In the genomic region with DNA sequence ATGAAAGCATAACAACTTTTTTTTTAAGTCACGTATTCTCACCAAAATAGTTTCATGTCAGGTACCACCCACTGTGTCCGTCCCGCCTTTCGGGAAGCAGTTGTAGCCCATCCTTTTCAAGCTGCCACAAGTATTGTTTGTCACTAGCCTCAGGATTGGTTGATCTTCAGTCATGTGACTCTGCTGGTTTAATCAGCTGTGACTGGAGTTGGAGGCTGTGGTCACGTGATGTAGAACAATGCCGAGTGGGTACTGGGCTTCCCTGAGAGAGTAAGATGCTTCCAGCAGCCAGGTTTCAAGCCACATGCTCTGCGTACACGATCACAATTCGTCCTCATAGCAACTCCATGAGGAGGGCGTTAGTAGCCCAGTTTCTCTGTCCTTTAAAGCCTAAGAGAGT, we compare ENCODE assay signal across 32 cellular contexts.
A peak's percentile ranks its signal among the peaks of the same experiment; 100 is the strongest.
DNase-seq lines count a peak whose midpoint lies in the region; FAIRE-seq and TF ChIP-seq lines count a peak whose summit lies in the region.
"Had no signal": no experiment of that assay in that cellular context is flagged by ENCODE, and none has a peak within 500 bp of the region (broad histone marks: within the 10 kb centered on the region; RNA-seq: fewer than 3 reads in every experiment).

No MANE protein-coding gene starts in this region.

- CTCF ChIA-PET in activated CD4-positive, alpha-beta T cell treated with anti-CD3 and anti-CD28 coated beads, Interleukin-2, amount 10 ng/mL, durations not matched to agents 7 days and 5 days (lab: Charles Lee) = no interaction called here

- no peak overlapping the region for H3K27ac Mint-ChIP-seq in activated CD4-positive, alpha-beta T cell treated with anti-CD3 and anti-CD28 coated beads, Interleukin-2, amount 10 ng/mL, durations not matched to agents 7 days and 5 days
- H3K27ac Mint-ChIP-seq: activated naive CD8-positive, alpha-beta T cell treated with anti-CD3 and anti-CD28 coated beads for 36 hours; activated T-cell treated with anti-CD3 and anti-CD28 coated beads, Interleukin-2, amount 50 U/mL, for 24 hours; HFFc6 had no signal

- no peaks in the 10 kb centered on the region for H3K36me3 Mint-ChIP-seq in activated CD4-positive, alpha-beta T cell treated with anti-CD3 and anti-CD28 coated beads, Interleukin-2, amount 10 ng/mL, durations not matched to agents 7 days and 5 days (ENCODE audit: low read depth)
- H3K36me3 Mint-ChIP-seq: activated naive CD8-positive, alpha-beta T cell treated with anti-CD3 and anti-CD28 coated beads for 36 hours had no signal

- POLR2A ChIA-PET in activated CD4-positive, alpha-beta T cell treated with anti-CD3 and anti-CD28 coated beads, Interleukin-2, amount 10 ng/mL, durations not matched to agents 7 days and 5 days (lab: Charles Lee) = interaction anchor here (0.7 kb wide), 1 partner anchor 351 kb away, joined by 3 read pairs; no protein-coding TSS in a partner anchor

- H3K4me3 ChIP-seq in skeletal muscle tissue (ENCODE audit: low read length in 3 of 3) (no peak overlapping the region), lower leg skin (ENCODE audit: low read depth, poor library complexity, severe bottlenecking) (no peak overlapping the region), small intestine (ENCODE audit: low read depth in 1 of 2, low read length in 2 of 2) (no peak overlapping the region)
- H3K4me3 ChIP-seq: Peyer's patch, upper lobe of left lung had no signal

- H3K27me3 Mint-ChIP-seq in activated CD4-positive, alpha-beta T cell treated with anti-CD3 and anti-CD28 coated beads, Interleukin-2, amount 10 ng/mL, durations not matched to agents 7 days and 5 days = peaks cover 18% of the 10 kb centered on the region

- 82 to 90% methylated on average over 10 of the region's 10 CpGs for WGBS in lower leg skin, 2 donors
- 81 to 82% (median 82%) methylated on average over 10 of the region's 10 CpGs for WGBS in small intestine, 3 donors

- TF ChIP-seq POLR2A in lower leg skin (IDR thresholded peaks at IDR 0.05) = no peak

- peaks cover 5% of the 10 kb centered on the region for H3K4me1 Mint-ChIP-seq in activated CD4-positive, alpha-beta T cell treated with anti-CD3 and anti-CD28 coated beads, Interleukin-2, amount 10 ng/mL, durations not matched to agents 7 days and 5 days

- FAIRE-seq in small intestine (lab: Jason Lieb, UNC) = no peak
- FAIRE-seq: endothelial cell of umbilical vein had no signal

- H3K27me3 ChIP-seq in skeletal muscle tissue (ENCODE audit: control insufficient read depth in 3 of 3, insufficient read depth in 3 of 3, low read length in 3 of 3) (peaks cover 3 to 8% (median 5%) of the 10 kb centered on the region in 3 donors), small intestine (ENCODE audit: control insufficient read depth in 2 of 2, insufficient read depth in 2 of 2, low read length in 2 of 2) (no peaks in the 10 kb centered on the region)
- H3K27me3 ChIP-seq: gastrocnemius medialis, Peyer's patch, upper lobe of left lung had no signal

- DNase-seq in Daoy (ENCODE audit: low read depth) (peak; percentile 47), RPMI7951 (ENCODE audit: low read depth) (peak; percentile 36), left kidney (ENCODE audit: low read depth, low spot score) (peak; percentile 12), lower leg skin (ENCODE audit: low spot score in 2 of 2) (no peak), amniotic stem cell (lab: John Stamatoyannopoulos, UW) (no peak), small intestine (no peak)
- DNase-seq in activated CD4-positive, alpha-beta T cell treated with anti-CD3 and anti-CD28 coated beads, Interleukin-2, amount 10 ng/mL, durations not matched to agents 7 days and 5 days = no peak
- DNase-seq: activated CD4-positive, alpha-beta T cell treated with anti-CD3 and anti-CD28 coated beads for 48 hours; activated gamma-delta T cell; activated naive CD8-positive, alpha-beta T cell treated with anti-CD3 and anti-CD28 coated beads for 36 hours; activated T-cell treated with anti-CD3 and anti-CD28 coated beads, Interleukin-2, amount 50 U/mL, for 24 hours; aorta; DMS79; gastrocnemius medialis; GDM1; HFFc6; left colon; NCI-H1105; NCI-H1930; NCI-H226; NCI-H526 treated with DMSO at 0.1 percent for 48 hours; Peyer's patch; SIG-M5; stimulated activated CD4-positive, alpha-beta T cell treated with anti-CD3 and anti-CD28 coated beads, Interleukin-4, amount 100 ng/mL, for 1 hour; SW 1271; T-helper 9 cell; upper lobe of left lung had no signal

- H3K9me3 Mint-ChIP-seq in activated CD4-positive, alpha-beta T cell treated with anti-CD3 and anti-CD28 coated beads, Interleukin-2, amount 10 ng/mL, durations not matched to agents 7 days and 5 days = no peaks in the 10 kb centered on the region
- H3K9me3 Mint-ChIP-seq: activated naive CD8-positive, alpha-beta T cell treated with anti-CD3 and anti-CD28 coated beads for 36 hours; activated T-cell treated with anti-CD3 and anti-CD28 coated beads, Interleukin-2, amount 50 U/mL, for 24 hours; neural crest cell had no signal

- H3K36me3 ChIP-seq in skeletal muscle tissue (ENCODE audit: control insufficient read depth in 3 of 3, insufficient read depth in 3 of 3, low read length in 3 of 3) = no peaks in the 10 kb centered on the region
- no peaks in the 10 kb centered on the region for H3K36me3 ChIP-seq in small intestine (ENCODE audit: control insufficient read depth in 2 of 2, insufficient read depth in 2 of 2, low read length in 2 of 2)
- H3K36me3 ChIP-seq: gastrocnemius medialis, Peyer's patch, upper lobe of left lung had no signal

- intact Hi-C loops in lower leg skin (cut with DNase I; ENCODE audit: low total_unique reads) = no loop called here

- H3K4me3 Mint-ChIP-seq in activated CD4-positive, alpha-beta T cell treated with anti-CD3 and anti-CD28 coated beads, Interleukin-2, amount 10 ng/mL, durations not matched to agents 7 days and 5 days = no peak overlapping the region
- H3K4me3 Mint-ChIP-seq: activated naive CD8-positive, alpha-beta T cell treated with anti-CD3 and anti-CD28 coated beads for 36 hours; activated T-cell treated with anti-CD3 and anti-CD28 coated beads, Interleukin-2, amount 50 U/mL, for 24 hours; HFFc6; neural crest cell had no signal

- TF ChIP-seq CTCF in lower leg skin (IDR thresholded peaks at IDR 0.05) = no peak

- no peak overlapping the region for H3K9ac ChIP-seq in skeletal muscle tissue (ENCODE audit: low read depth in 1 of 3, low read length in 3 of 3)
- H3K9ac ChIP-seq: GM23248 had no signal

- peak overlapping the region; percentile 39 for H3K27ac ChIP-seq in skeletal muscle tissue (ENCODE audit: low read depth, low read length)
- no peak overlapping the region for H3K27ac ChIP-seq in small intestine (ENCODE audit: low read depth in 1 of 2, low read length in 1 of 2)
- H3K27ac ChIP-seq: GM23248, VCaP had no signal

- H3K9me3 ChIP-seq in skeletal muscle tissue (ENCODE audit: control insufficient read depth in 3 of 3, low read length in 3 of 3) (no peaks in the 10 kb centered on the region), small intestine (ENCODE audit: control insufficient read depth, low read depth) (no peaks in the 10 kb centered on the region)
- H3K9me3 ChIP-seq: gastrocnemius medialis, Peyer's patch, upper lobe of left lung had no signal

- peaks cover 0 to 3% (median 0%) of the 10 kb centered on the region in 3 donors for H3K4me1 ChIP-seq in skeletal muscle tissue (ENCODE audit: control insufficient read depth in 3 of 3, insufficient read depth in 3 of 3, low read length in 3 of 3)
- H3K4me1 ChIP-seq in small intestine (ENCODE audit: control insufficient read depth in 2 of 2, insufficient read depth in 1 of 2, low read depth in 1 of 2, low read length in 1 of 2) = no peaks in the 10 kb centered on the region
- H3K4me1 ChIP-seq: Peyer's patch had no signal

Comparison
In these comparisons a context has a peak if more than half of its experiments do, and no peak if none do; other contexts are left out.
1. DNase-seq: peak in Daoy (single experiment), RPMI7951 (single experiment) and left kidney (single experiment); none in lower leg skin (0 of 2), activated CD4-positive, alpha-beta T cell treated with anti-CD3 and anti-CD28 coated beads, Interleukin-2, amount 10 ng/mL, durations not matched to agents 7 days and 5 days (single experiment), amniotic stem cell (single experiment) and small intestine (single experiment).